Comparison of ENCODE assay signal across 11 cellular contexts in genomic region chr10:117541405-117541908, GRCh38. TPM values are rescaled to one million over a fixed set of nuclear protein-coding genes. Genes with fewer than 3 reads are reported as not detected.
DNase-seq lines count a peak whose midpoint lies in the region; ATAC-seq and TF ChIP-seq lines count a peak whose summit lies in the region.
"Had no signal": no experiment of that assay in that cellular context is flagged by ENCODE, and none has a peak within 500 bp of the region (broad histone marks: within the 10 kb centered on the region; RNA-seq: fewer than 3 reads in every experiment).

No MANE protein-coding gene starts in this region.

- 5% methylated on average over 27 of the region's 32 CpGs for WGBS in suprapubic skin

- CTCF ChIA-PET in activated naive CD4-positive, alpha-beta T cell treated with anti-CD3 and anti-CD28 coated beads, Interleukin-2, amount 10 ng/mL, durations not matched to agents 7 days and 5 days (lab: Charles Lee): interaction anchor here (0.6 kb wide), 1 partner anchor 701 kb away, joined by 3 read pairs; no protein-coding TSS in a partner anchor

- H3K4me3 ChIP-seq in ascending aorta (peak overlapping the region; percentile 5 to 46), suprapubic skin (peak overlapping the region; percentile 81)

- H3K27ac ChIP-seq in ascending aorta (no peak overlapping the region), suprapubic skin (peak overlapping the region; percentile 85)
- H3K27ac ChIP-seq: tibial nerve had no signal

- ATAC-seq in activated naive CD4-positive, alpha-beta T cell treated with anti-CD3 and anti-CD28 coated beads, Interleukin-2, amount 50 U/mL, for 72 hours: no peak
- ATAC-seq in HG03342 (IDR thresholded peaks at IDR 0.05; ENCODE audit: unreplicated experiment) (no peak), HG03460 (IDR thresholded peaks at IDR 0.05; ENCODE audit: unreplicated experiment) (no peak)
- ATAC-seq in effector memory CD8-positive, alpha-beta T cell (replicated peaks): no peak

- no peaks in the 10 kb centered on the region for H3K9me3 Mint-ChIP-seq in activated naive CD4-positive, alpha-beta T cell treated with anti-CD3 and anti-CD28 coated beads, Interleukin-2, amount 10 ng/mL, durations not matched to agents 7 days and 5 days
- no peaks in the 10 kb centered on the region for H3K9me3 Mint-ChIP-seq in activated naive CD4-positive, alpha-beta T cell treated with anti-CD3 and anti-CD28 coated beads, Interleukin-2, amount 50 U/mL, for 72 hours
- no peaks in the 10 kb centered on the region for H3K9me3 Mint-ChIP-seq in effector memory CD8-positive, alpha-beta T cell

- H3K36me3 Mint-ChIP-seq in activated naive CD4-positive, alpha-beta T cell treated with anti-CD3 and anti-CD28 coated beads, Interleukin-2, amount 10 ng/mL, durations not matched to agents 7 days and 5 days: peaks cover 1% of the 10 kb centered on the region
- peaks cover 0 to 15% of the 10 kb centered on the region in 2 donors for H3K36me3 Mint-ChIP-seq in activated naive CD4-positive, alpha-beta T cell treated with anti-CD3 and anti-CD28 coated beads, Interleukin-2, amount 50 U/mL, for 72 hours
- H3K36me3 Mint-ChIP-seq in effector memory CD8-positive, alpha-beta T cell (ENCODE audit: insufficient read depth): peaks cover 3% of the 10 kb centered on the region

- DNase-seq in activated naive CD4-positive, alpha-beta T cell treated with anti-CD3 and anti-CD28 coated beads, Interleukin-2, amount 10 ng/mL, durations not matched to agents 7 days and 5 days: no peak
- DNase-seq in activated naive CD4-positive, alpha-beta T cell treated with anti-CD3 and anti-CD28 coated beads, Interleukin-2, amount 50 U/mL, for 72 hours (ENCODE audit: low spot score in 2 of 2): no peak
- DNase-seq in ascending aorta (ENCODE audit: low spot score in 2 of 2): no peak
- DNase-seq in iris pigment epithelial cell (ENCODE audit: low read depth): peak; percentile 95
- DNase-seq in suprapubic skin (ENCODE audit: low spot score in 2 of 2): peak; percentile 94
- no peak for DNase-seq in effector memory CD8-positive, alpha-beta T cell
- DNase-seq: small intestine had no signal

- H3K4me1 Mint-ChIP-seq in activated naive CD4-positive, alpha-beta T cell treated with anti-CD3 and anti-CD28 coated beads, Interleukin-2, amount 10 ng/mL, durations not matched to agents 7 days and 5 days: peaks cover 17% of the 10 kb centered on the region
- peaks cover 8% of the 10 kb centered on the region in 2 donors for H3K4me1 Mint-ChIP-seq in effector memory CD8-positive, alpha-beta T cell (ENCODE audit: low read depth in 2 of 2)

- H3K4me1 ChIP-seq in ascending aorta (peaks cover 6 to 22% of the 10 kb centered on the region in 2 donors), suprapubic skin (peaks cover 75% of the 10 kb centered on the region)

- H3K27me3 Mint-ChIP-seq in activated naive CD4-positive, alpha-beta T cell treated with anti-CD3 and anti-CD28 coated beads, Interleukin-2, amount 10 ng/mL, durations not matched to agents 7 days and 5 days: peaks cover 98% of the 10 kb centered on the region
- peaks cover 70 to 93% of the 10 kb centered on the region in 2 donors for H3K27me3 Mint-ChIP-seq in effector memory CD8-positive, alpha-beta T cell

- no peak for TF ChIP-seq POLR2A in suprapubic skin (IDR thresholded peaks at IDR 0.05)

- H3K27ac Mint-ChIP-seq in activated naive CD4-positive, alpha-beta T cell treated with anti-CD3 and anti-CD28 coated beads, Interleukin-2, amount 10 ng/mL, durations not matched to agents 7 days and 5 days: peak overlapping the region; percentile 65
- peak overlapping the region in 1 of 2 donors; percentile 75 for H3K27ac Mint-ChIP-seq in activated naive CD4-positive, alpha-beta T cell treated with anti-CD3 and anti-CD28 coated beads, Interleukin-2, amount 50 U/mL, for 72 hours
- no peak overlapping the region for H3K27ac Mint-ChIP-seq in effector memory CD8-positive, alpha-beta T cell

- TF ChIP-seq CTCF in ascending aorta (IDR thresholded peaks at IDR 0.05) (no peak), suprapubic skin (IDR thresholded peaks at IDR 0.05) (no peak)

- no peak for TF ChIP-seq EP300 in suprapubic skin (IDR thresholded peaks at IDR 0.05)

- H3K27me3 ChIP-seq in ascending aorta (peaks cover 50% of the 10 kb centered on the region), suprapubic skin (peaks cover 77% of the 10 kb centered on the region)

- H3K4me3 Mint-ChIP-seq in activated naive CD4-positive, alpha-beta T cell treated with anti-CD3 and anti-CD28 coated beads, Interleukin-2, amount 10 ng/mL, durations not matched to agents 7 days and 5 days: peak overlapping the region; percentile 51
- H3K4me3 Mint-ChIP-seq in effector memory CD8-positive, alpha-beta T cell: no peak overlapping the region

- H3K9me3 ChIP-seq in ascending aorta: no peaks in the 10 kb centered on the region
- no peaks in the 10 kb centered on the region for H3K9me3 ChIP-seq in suprapubic skin
- H3K9me3 ChIP-seq: tibial nerve had no signal

- intact Hi-C loops in ascending aorta (cut with DNase I): loop anchor here (10.0 kb wide), 1 partner anchor 167 kb away; the partner anchor contains the start of gene PDZD8

- H3K36me3 ChIP-seq in ascending aorta (no peaks in the 10 kb centered on the region), suprapubic skin (no peaks in the 10 kb centered on the region)
- H3K36me3 ChIP-seq: tibial nerve had no signal

RNA-seq across cellular contexts. Expression of gene EMX2, which starts 1.1 kb away (rescaled TPM):
- total RNA-seq in activated naive CD4-positive, alpha-beta T cell treated with anti-CD3 and anti-CD28 coated beads, Interleukin-2, amount 50 U/mL, for 72 hours: not detected
- total RNA-seq in ascending aorta (not detected), suprapubic skin (1 to 10 TPM; 2.0 to 9.7 (median 2.5) TPM)
- total RNA-seq: activated CD8-positive, alpha-beta memory T cell treated with anti-CD3 and anti-CD28 coated beads for 36 hours had no signal

Comparison
In these comparisons a context has a peak if more than half of its experiments do, and no peak if none do; other contexts are left out.
1. DNase-seq: peak in iris pigment epithelial cell (single experiment) and suprapubic skin (2 of 2); none in activated naive CD4-positive, alpha-beta T cell treated with anti-CD3 and anti-CD28 coated beads, Interleukin-2, amount 10 ng/mL, durations not matched to agents 7 days and 5 days (single experiment), activated naive CD4-positive, alpha-beta T cell treated with anti-CD3 and anti-CD28 coated beads, Interleukin-2, amount 50 U/mL, for 72 hours (0 of 2), ascending aorta (0 of 2) and effector memory CD8-positive, alpha-beta T cell (0 of 3).